In genomic region chr17:61722398-61722797, GRCh38 we compare ENCODE assay signal across 6 cellular contexts.
"Had no signal": no experiment of that assay in that cellular context is flagged by ENCODE, and none has a peak within 500 bp of the region (broad histone marks: within the 10 kb centered on the region; RNA-seq: fewer than 3 reads in every experiment).

No MANE protein-coding gene starts in this region.

- DNase-seq: GDM1, GF-D8 had no signal

- FAIRE-seq: GM12891, GM12892, GM18507, GM19239 had no signal
